ENCODE assay signal across 3 cellular contexts in genomic region chr3:37122069-37122468, GRCh38. TPM values are rescaled to one million over a fixed set of nuclear protein-coding genes. Genes with fewer than 3 reads are reported as not detected.
A peak's percentile ranks its signal among the peaks of the same experiment; 100 is the strongest.
DNase-seq lines count a peak whose midpoint lies in the region; ATAC-seq, FAIRE-seq and TF ChIP-seq lines count a peak whose summit lies in the region.
"Not testable (repeated sequence)": the region's sequence is repeated elsewhere in the genome, so short reads cannot be mapped to it uniquely, and the experiment has no call there.

No MANE protein-coding gene starts in this region.

- TF ChIP-seq POLR2A in K562 (conservative IDR thresholded peaks at IDR 0.05): not testable (repeated sequence)

- peaks cover 28% of the 10 kb centered on the region for H3K36me3 Mint-ChIP-seq in HFFc6 (ENCODE audit: low read depth)

- not testable (repeated sequence) for DNase-seq in HFFc6; K562 (ENCODE audit: extremely low read depth in 1 of 4, low spot score in 3 of 4)

- H4K20me1 ChIP-seq in K562 (replicated peaks; ENCODE audit: control insufficient read depth, insufficient read depth, low read length): not testable (repeated sequence)

- H3K27me3 ChIP-seq in K562 (ENCODE audit: control insufficient read depth in 2 of 2, insufficient read depth in 2 of 2, low read length in 2 of 2): not testable (repeated sequence)

- H3K9me1 ChIP-seq in K562 (ENCODE audit: control insufficient read depth, insufficient read depth, low read length): not testable (repeated sequence)

- over 99% methylated on average over 6 of the region's 6 CpGs for WGBS in K562 (ENCODE audit: insufficient coverage, low coverage, missing lambda C conversion rate)

- H3K4me1 ChIP-seq in HEK293 (ENCODE audit: control insufficient read depth, insufficient read depth, low read length): not testable (repeated sequence)
- peaks cover 0 to 14% of the 10 kb centered on the region in 2 experiments; a peak in 3 of 5 replicates for H3K4me1 ChIP-seq in K562 (replicated peaks in 1 of 2; ENCODE audit: control insufficient read depth in 2 of 2, insufficient read depth in 2 of 2, low read length in 2 of 2)

- intact Hi-C loops in K562 (cut with micrococcal nuclease): not testable (repeated sequence)

- H3K36me3 ChIP-seq in HEK293 (ENCODE audit: control insufficient read depth in 2 of 2, insufficient read depth in 1 of 2, low read length in 2 of 2); K562 (ENCODE audit: control insufficient read depth, insufficient read depth, low read length): not testable (repeated sequence)

- FAIRE-seq in K562 (lab: Jason Lieb, UNC): not testable (repeated sequence)

- H3K9ac ChIP-seq in K562 (ENCODE audit: insufficient read depth in 1 of 2, low read depth in 2 of 2, low read length in 2 of 2): not testable (repeated sequence)

- not testable (repeated sequence) for H3K79me2 ChIP-seq in K562 (ENCODE audit: control insufficient read depth, insufficient read depth, low read length)

- not testable (repeated sequence) for BruUV-seq in K562 (replicated peaks; lab: Mats Ljungman, UMichigan)

- not testable (repeated sequence) for H3K27ac ChIP-seq in HEK293 (ENCODE audit: extremely low read depth, low read depth, low read length); K562 (ENCODE audit: extremely low read depth, low read depth, low read length)

- TF ChIP-seq CTCF in HEK293 (tag by site-specific recombination; IDR thresholded peaks at IDR 0.05); HFFc6 (IDR thresholded peaks at IDR 0.05); K562 (IDR thresholded peaks at IDR 0.05 in 2 of 3, conservative IDR thresholded peaks at IDR 0.05 in 1 of 3; ENCODE audit: insufficient read depth in 2 of 3, low read depth in 1 of 3, low read length in 3 of 3): not testable (repeated sequence)

- not testable (repeated sequence) for H3K9me3 Mint-ChIP-seq in HFFc6

- not testable (repeated sequence) for H3K4me3 ChIP-seq in HEK293 (ENCODE audit: low read depth, low read length); K562

- H3K27ac Mint-ChIP-seq in HFFc6: peak overlapping the region; percentile 18; the same call in 1 of the 2 replicates

- not testable (repeated sequence) for H3K27me3 Mint-ChIP-seq in HFFc6 (ENCODE audit: insufficient read depth)

- TF ChIP-seq EP300 in K562 (IDR thresholded peaks at IDR 0.05; ENCODE audit: low read length): not testable (repeated sequence)

- H2AFZ ChIP-seq in K562 (ENCODE audit: low read depth, low read length): not testable (repeated sequence)

- ATAC-seq in K562: not testable (repeated sequence)

- H3K4me2 ChIP-seq in K562 (ENCODE audit: insufficient read depth, low read length): not testable (repeated sequence)

- CTCF ChIA-PET in HEK293 (lab: Yijun Ruan, JAX): interaction anchor here (0.6 kb wide), 1 partner anchor 18 kb away, joined by 8 read pairs; no protein-coding TSS in a partner anchor
- CTCF ChIA-PET in K562 (lab: Yijun Ruan, JAX; ENCODE audit: low intra/inter-chr PET ratio): not testable (repeated sequence)

- in situ Hi-C loops in K562 (cut with MboI): not testable (repeated sequence)

- TF ChIP-seq RAD21 in K562 (CRISPR knock-in tag; conservative IDR thresholded peaks at IDR 0.05 in 1 of 2, IDR thresholded peaks at IDR 0.05 in 1 of 2): not testable (repeated sequence)

- not testable (repeated sequence) for H3K4me3 Mint-ChIP-seq in HFFc6

- not testable (repeated sequence) for H3K9me3 ChIP-seq in HEK293 (ENCODE audit: control insufficient read depth, insufficient read depth, low read depth, low read length); K562 (replicated peaks; ENCODE audit: control insufficient read depth, insufficient read depth, low read depth, low read length)

- peaks cover 57% of the 10 kb centered on the region for H3K4me1 Mint-ChIP-seq in HFFc6 (ENCODE audit: low read depth)

- POLR2A ChIA-PET in HEK293 (lab: Yijun Ruan, JAX): not testable (repeated sequence)
- POLR2A ChIA-PET in K562 (lab: Yijun Ruan, JAX): interaction anchor here (1.7 kb wide), 1 partner anchor 19 kb away, joined by 4 read pairs; no protein-coding TSS in a partner anchor

TF ChIP-seq in HEK293, 187 proteins besides CTCF, POLR2A, EP300 and RAD21:
- 0 out of 2 replicates have a peak, but pooled peaks have one; percentile 27 for TF ChIP-seq ZNF580 (tag by site-specific recombination; IDR thresholded peaks at IDR 0.05)
- TF ChIP-seq ZNF146 (tag by site-specific recombination; IDR thresholded peaks at IDR 0.05): peak; percentile 85
TF ChIP-seq in HEK293: peak in this region for 2; not testable (repeated sequence) for 185.

TF ChIP-seq in K562, 482 proteins besides CTCF, POLR2A, EP300 and RAD21:
- peak; percentile 92 for TF ChIP-seq ZNF146 (CRISPR knock-in tag; IDR thresholded peaks at IDR 0.05; ENCODE audit: unreplicated experiment)
- peak; percentile 33 for TF ChIP-seq RBM25 (IDR thresholded peaks at IDR 0.05; ENCODE audit: low read depth, low read length, severe bottlenecking)

RNA-seq across cellular contexts. Expression of gene LRRFIP2, which starts 52.3 kb away (rescaled TPM):
- 100 to 1,000 TPM; 124 to 151 (median 134) TPM for total RNA-seq in HFFc6 (2021; fragmentation: NEBNext Ultra II Directional; extraction: Animal tissue kit (Norgen Biotek cat#: 25700))
- 55.1 and 138 TPM in 2 replicates for total RNA-seq in K562 (2011; cell fraction: chromatin; rRNA removed; ENCODE audit: low replicate concordance)
- total RNA-seq in K562 (2011; cell fraction: nucleolus; rRNA removed): 36.5 and 52.5 TPM in 2 replicates
- total RNA-seq in K562 (2011; cell fraction: nucleoplasm; rRNA removed): 96.8 and 146 TPM in 2 replicates
- total RNA-seq in K562 (2014; rRNA removed) (44.9 and 53.9 TPM in 2 replicates), K562 (2014; rRNA removed; fragmentation: Illumina TruSeq; extraction: Trizol) (46.2 and 55.4 TPM in 2 replicates), K562 (2015; rRNA removed; fragmentation: Illumina TruSeq; extraction: Trizol) (46.0 and 49.4 TPM in 2 replicates), K562 (2021) (41.6 and 46.6 TPM in 2 replicates)
- polyA plus RNA-seq in K562 (2011; rRNA removed) (24.4 and 37.0 TPM in 2 replicates), K562 (2014; fragmentation: Illumina TruSeq; extraction: Trizol) (38.4 and 42.7 TPM in 2 replicates), K562 (2014; fragmentation: Nextera tagmentation; extraction: Ambion mirVana) (10 to 100 TPM in 1 of 2 experiments, 1 to 10 TPM in 1; 9.9 to 11.2 TPM), K562 (2014; rRNA removed) (40.7 and 46.6 TPM in 2 replicates)
- polyA plus RNA-seq in K562 (2011; cell fraction: cytosol; rRNA removed): 13.0 and 14.1 TPM in 2 replicates
- polyA plus RNA-seq in K562 (2011; cell fraction: nucleus; rRNA removed): 26.0 and 26.4 TPM in 2 replicates
- 31.2 and 44.6 TPM in 2 replicates for polyA plus RNA-seq in K562 (2012)
- 50.0 and 53.0 TPM in 2 replicates for polyA minus RNA-seq in K562 (2011; rRNA and poly(A)+ RNA removed)
- 15.2 and 17.1 TPM in 2 replicates for polyA minus RNA-seq in K562 (2011; cell fraction: cytosol; rRNA and poly(A)+ RNA removed)
- polyA minus RNA-seq in K562 (2011; cell fraction: nucleus; rRNA and poly(A)+ RNA removed): 58.3 and 84.4 TPM in 2 replicates
